Comparison of ENCODE assay signal across 20 cellular contexts in the genomic region with DNA sequence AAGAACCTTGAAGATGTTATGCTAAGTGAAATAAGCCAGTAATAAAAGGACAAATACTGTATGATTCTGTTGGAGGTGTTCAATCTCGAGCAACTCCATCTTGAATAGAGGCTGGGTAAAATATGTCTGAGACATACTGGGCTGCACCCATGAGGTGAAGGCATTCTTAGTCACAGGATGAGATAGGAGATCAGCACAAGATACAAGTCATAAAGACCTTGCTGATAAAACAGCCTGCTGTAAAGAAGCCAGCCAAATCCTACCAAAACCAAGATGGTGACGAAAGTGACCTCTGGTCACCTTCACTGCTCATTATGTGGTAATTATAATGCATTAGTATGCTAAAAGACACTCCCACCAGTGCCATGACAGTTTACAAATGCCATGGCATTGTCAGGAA.
DNase-seq lines count a peak whose midpoint lies in the region; ATAC-seq, FAIRE-seq and TF ChIP-seq lines count a peak whose summit lies in the region.
"Had no signal": no experiment of that assay in that cellular context is flagged by ENCODE, and none has a peak within 500 bp of the region (broad histone marks: within the 10 kb centered on the region; RNA-seq: fewer than 3 reads in every experiment).

No MANE protein-coding gene starts in this region.

- peaks cover 0 to 36% (median 5%) of the 10 kb centered on the region in 5 donors for H3K27me3 Mint-ChIP-seq in naive thymus-derived CD4-positive, alpha-beta T cell
- peaks cover 7% of the 10 kb centered on the region for H3K27me3 Mint-ChIP-seq in T-helper 17 cell

- no peaks in the 10 kb centered on the region for H3K36me3 Mint-ChIP-seq in naive thymus-derived CD4-positive, alpha-beta T cell
- peaks cover 3% of the 10 kb centered on the region for H3K36me3 Mint-ChIP-seq in T-helper 17 cell (ENCODE audit: low read depth)

- no peak for FAIRE-seq in bronchial epithelial cell (lab: Jason Lieb, UNC)

- H3K4me1 ChIP-seq in naive thymus-derived CD4-positive, alpha-beta T cell (ENCODE audit: control insufficient read depth in 2 of 2, insufficient read depth in 2 of 2, low read length in 2 of 2) = peaks cover 0 to under 1% of the 10 kb centered on the region in 2 donors

- H3K36me3 ChIP-seq in bronchial epithelial cell (ENCODE audit: control insufficient read depth, insufficient read depth, low read length) = no peaks in the 10 kb centered on the region
- no peaks in the 10 kb centered on the region for H3K36me3 ChIP-seq in naive thymus-derived CD4-positive, alpha-beta T cell (ENCODE audit: control insufficient read depth in 2 of 3, insufficient read depth in 3 of 3, low read length in 3 of 3)
- H3K36me3 ChIP-seq: MG63 had no signal

- H3K4me1 Mint-ChIP-seq in naive thymus-derived CD4-positive, alpha-beta T cell = peaks cover 0 to 18% (median 0%) of the 10 kb centered on the region in 7 donors
- H3K4me1 Mint-ChIP-seq in T-helper 17 cell = peaks cover 11% of the 10 kb centered on the region
- H3K4me1 Mint-ChIP-seq: B cell had no signal

- no peak overlapping the region for H3K4me3 ChIP-seq in bronchial epithelial cell (ENCODE audit: low read depth, low read length)
- H3K4me3 ChIP-seq in naive thymus-derived CD4-positive, alpha-beta T cell (ENCODE audit: low read length) = no peak overlapping the region
- H3K4me3 ChIP-seq: MG63, PC-9 had no signal

- H3K27ac Mint-ChIP-seq in naive thymus-derived CD4-positive, alpha-beta T cell = no peak overlapping the region
- no peak overlapping the region for H3K27ac Mint-ChIP-seq in T-helper 17 cell
- H3K27ac Mint-ChIP-seq: B cell, H9 had no signal

- no peaks in the 10 kb centered on the region for H3K9me3 ChIP-seq in naive thymus-derived CD4-positive, alpha-beta T cell (ENCODE audit: control insufficient read depth in 2 of 3, low read length in 3 of 3)
- H3K9me3 ChIP-seq in T-helper 17 cell (ENCODE audit: control insufficient read depth, low read length, poor library complexity, severe bottlenecking) = peaks cover 3% of the 10 kb centered on the region

- no peak for TF ChIP-seq CTCF in bronchial epithelial cell (IDR thresholded peaks at IDR 0.05; ENCODE audit: insufficient read depth, low read length, severe bottlenecking)

- POLR2A ChIA-PET in naive thymus-derived CD4-positive, alpha-beta T cell (lab: Charles Lee) = no interaction called here

- no peak for DNase-seq in activated CD4-positive, CD25-positive, alpha-beta regulatory T cell (lab: John Stamatoyannopoulos, UW)
- DNase-seq in A172 (ENCODE audit: low spot score) (peak; percentile 67), RPMI7951 (ENCODE audit: low read depth) (peak; percentile 47), bronchial epithelial cell (ENCODE audit: low read depth) (peak; percentile 9), T-helper 17 cell (no peak)
- DNase-seq in naive thymus-derived CD4-positive, alpha-beta T cell = no peak
- DNase-seq: GDM1, H9, MG63, NCI-H1048, NCI-H1436 treated with DMSO at 0.1 percent for 48 hours, NCI-H2029, NCI-H2171, NCI-H526, PC-9 had no signal

- intact Hi-C loops in naive thymus-derived CD4-positive, alpha-beta T cell (cut with micrococcal nuclease) = loop anchor here in 1 of 2 donors (10.0 kb wide), 1 partner anchor 760 kb away; no protein-coding TSS in a partner anchor

- ATAC-seq in activated CD4-positive, CD25-positive, alpha-beta regulatory T cell treated with anti-CD3 and anti-CD28 coated beads, Interleukin-2, amount 50 U/mL, for 24 hours = peak; percentile 69 to 71
- no peak for ATAC-seq in naive thymus-derived CD4-positive, alpha-beta T cell
- ATAC-seq in T-helper 17 cell (no peak), HG02938 (IDR thresholded peaks at IDR 0.05; ENCODE audit: unreplicated experiment) (no peak)

- CTCF ChIA-PET in naive thymus-derived CD4-positive, alpha-beta T cell (lab: Charles Lee) = no interaction called here

- no peak overlapping the region for H3K27ac ChIP-seq in naive thymus-derived CD4-positive, alpha-beta T cell (ENCODE audit: low read depth, low read length)
- H3K27ac ChIP-seq: 22Rv1, KMS-11, PC-9 had no signal

- peaks cover 0 to 7% (median 0%) of the 10 kb centered on the region in 11 donors for H3K9me3 Mint-ChIP-seq in naive thymus-derived CD4-positive, alpha-beta T cell

- H3K4me3 Mint-ChIP-seq in naive thymus-derived CD4-positive, alpha-beta T cell = no peak overlapping the region
- H3K4me3 Mint-ChIP-seq in T-helper 17 cell = no peak overlapping the region
- H3K4me3 Mint-ChIP-seq: B cell, H9 had no signal

- H3K27me3 ChIP-seq in bronchial epithelial cell (ENCODE audit: control insufficient read depth, insufficient read depth, low read length) = no peaks in the 10 kb centered on the region
- H3K27me3 ChIP-seq in naive thymus-derived CD4-positive, alpha-beta T cell (ENCODE audit: control insufficient read depth in 2 of 2, insufficient read depth in 2 of 2, low read length in 2 of 2) = no peaks in the 10 kb centered on the region
- H3K27me3 ChIP-seq: MG63 had no signal

Comparison
In these comparisons a context has a peak if more than half of its experiments do, and no peak if none do; other contexts are left out.
1. ATAC-seq: peak in activated CD4-positive, CD25-positive, alpha-beta regulatory T cell treated with anti-CD3 and anti-CD28 coated beads, Interleukin-2, amount 50 U/mL, for 24 hours (2 of 2); none in naive thymus-derived CD4-positive, alpha-beta T cell (single experiment), T-helper 17 cell (single experiment) and HG02938 (single experiment).
2. DNase-seq: peak in A172 (single experiment), RPMI7951 (single experiment) and bronchial epithelial cell (single experiment); none in activated CD4-positive, CD25-positive, alpha-beta regulatory T cell (0 of 4), naive thymus-derived CD4-positive, alpha-beta T cell (0 of 9) and T-helper 17 cell (0 of 3).